In the genomic region with DNA sequence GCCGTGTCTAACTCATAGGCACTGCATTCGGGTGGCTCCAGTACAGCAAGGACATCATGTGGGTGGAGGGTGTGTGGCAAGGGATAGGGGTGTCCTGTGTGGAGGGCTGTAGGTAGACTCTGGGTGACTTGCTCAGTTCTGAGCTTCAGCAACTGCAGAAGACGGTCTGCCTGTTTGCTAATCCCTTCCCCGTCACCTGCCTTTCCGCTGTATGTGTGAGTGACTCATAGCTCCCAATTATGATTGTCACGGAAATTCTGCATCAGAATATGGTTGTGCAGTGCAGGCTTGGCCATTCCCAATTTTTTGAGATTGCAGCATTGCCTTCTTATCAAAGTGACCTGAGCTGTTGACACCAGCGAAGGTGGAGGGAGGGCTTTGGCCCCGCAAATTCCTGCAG, we compare ENCODE assay signal across 3 cellular contexts.
TF ChIP-seq lines count a peak whose summit lies in the region.

No MANE protein-coding gene starts in this region.

TF ChIP-seq in HEK293, 187 proteins besides CTCF, POLR2A, EP300 and RAD21 (continued from another document):
- TF ChIP-seq ZEB2 (tag by site-specific recombination; IDR thresholded peaks at IDR 0.05) = 0 out of 2 replicates have a peak, but pooled peaks have one; percentile 25
- peak; percentile 48 for TF ChIP-seq ZNF600 (tag by site-specific recombination; IDR thresholded peaks at IDR 0.05)

TF ChIP-seq in neural cell, 6 proteins besides CTCF, POLR2A, EP300 and RAD21 (continued from another document):
- TF ChIP-seq, protein P1, sequence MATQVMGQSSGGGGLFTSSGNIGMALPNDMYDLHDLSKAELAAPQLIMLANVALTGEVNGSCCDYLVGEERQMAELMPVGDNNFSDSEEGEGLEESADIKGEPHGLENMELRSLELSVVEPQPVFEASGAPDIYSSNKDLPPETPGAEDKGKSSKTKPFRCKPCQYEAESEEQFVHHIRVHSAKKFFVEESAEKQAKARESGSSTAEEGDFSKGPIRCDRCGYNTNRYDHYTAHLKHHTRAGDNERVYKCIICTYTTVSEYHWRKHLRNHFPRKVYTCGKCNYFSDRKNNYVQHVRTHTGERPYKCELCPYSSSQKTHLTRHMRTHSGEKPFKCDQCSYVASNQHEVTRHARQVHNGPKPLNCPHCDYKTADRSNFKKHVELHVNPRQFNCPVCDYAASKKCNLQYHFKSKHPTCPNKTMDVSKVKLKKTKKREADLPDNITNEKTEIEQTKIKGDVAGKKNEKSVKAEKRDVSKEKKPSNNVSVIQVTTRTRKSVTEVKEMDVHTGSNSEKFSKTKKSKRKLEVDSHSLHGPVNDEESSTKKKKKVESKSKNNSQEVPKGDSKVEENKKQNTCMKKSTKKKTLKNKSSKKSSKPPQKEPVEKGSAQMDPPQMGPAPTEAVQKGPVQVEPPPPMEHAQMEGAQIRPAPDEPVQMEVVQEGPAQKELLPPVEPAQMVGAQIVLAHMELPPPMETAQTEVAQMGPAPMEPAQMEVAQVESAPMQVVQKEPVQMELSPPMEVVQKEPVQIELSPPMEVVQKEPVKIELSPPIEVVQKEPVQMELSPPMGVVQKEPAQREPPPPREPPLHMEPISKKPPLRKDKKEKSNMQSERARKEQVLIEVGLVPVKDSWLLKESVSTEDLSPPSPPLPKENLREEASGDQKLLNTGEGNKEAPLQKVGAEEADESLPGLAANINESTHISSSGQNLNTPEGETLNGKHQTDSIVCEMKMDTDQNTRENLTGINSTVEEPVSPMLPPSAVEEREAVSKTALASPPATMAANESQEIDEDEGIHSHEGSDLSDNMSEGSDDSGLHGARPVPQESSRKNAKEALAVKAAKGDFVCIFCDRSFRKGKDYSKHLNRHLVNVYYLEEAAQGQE (IDR thresholded peaks at IDR 0.05; ENCODE audit: borderline replicate concordance) = no peak
- TF ChIP-seq MXI1 (conservative IDR thresholded peaks at IDR 0.05; ENCODE audit: poor library complexity, severe bottlenecking) (no peak), POLR2AphosphoS5 (IDR thresholded peaks at IDR 0.05) (no peak)

TF ChIP-seq in HepG2, 621 proteins besides CTCF, POLR2A, EP300 and RAD21:
- TF ChIP-seq, protein P2, sequence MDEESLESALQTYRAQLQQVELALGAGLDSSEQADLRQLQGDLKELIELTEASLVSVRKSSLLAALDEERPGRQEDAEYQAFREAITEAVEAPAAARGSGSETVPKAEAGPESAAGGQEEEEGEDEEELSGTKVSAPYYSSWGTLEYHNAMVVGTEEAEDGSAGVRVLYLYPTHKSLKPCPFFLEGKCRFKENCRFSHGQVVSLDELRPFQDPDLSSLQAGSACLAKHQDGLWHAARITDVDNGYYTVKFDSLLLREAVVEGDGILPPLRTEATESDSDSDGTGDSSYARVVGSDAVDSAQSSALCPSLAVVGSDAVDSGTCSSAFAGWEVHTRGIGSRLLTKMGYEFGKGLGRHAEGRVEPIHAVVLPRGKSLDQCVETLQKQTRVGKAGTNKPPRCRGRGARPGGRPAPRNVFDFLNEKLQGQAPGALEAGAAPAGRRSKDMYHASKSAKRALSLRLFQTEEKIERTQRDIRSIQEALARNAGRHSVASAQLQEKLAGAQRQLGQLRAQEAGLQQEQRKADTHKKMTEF (CRISPR knock-in tag; IDR thresholded peaks at IDR 0.05) = no peak
- no peak for TF ChIP-seq ESRRA (CRISPR knock-in tag; IDR thresholded peaks at IDR 0.05; ENCODE audit: low read depth)
- no peak for TF ChIP-seq ZNF768 (CRISPR knock-in tag; IDR thresholded peaks at IDR 0.05)
- no peak for TF ChIP-seq TERF1 (CRISPR knock-in tag; IDR thresholded peaks at IDR 0.05)
- no peak for TF ChIP-seq ZNF790 (CRISPR knock-in tag; IDR thresholded peaks at IDR 0.05; ENCODE audit: borderline replicate concordance)
- no peak for TF ChIP-seq ZNF83 (CRISPR knock-in tag; IDR thresholded peaks at IDR 0.05; ENCODE audit: borderline replicate concordance)
- no peak for TF ChIP-seq ZMYM2 (CRISPR knock-in tag; IDR thresholded peaks at IDR 0.05)
- TF ChIP-seq ARNT (IDR thresholded peaks at IDR 0.05) = no peak
- no peak for TF ChIP-seq ZBTB20 (CRISPR knock-in tag; IDR thresholded peaks at IDR 0.05; ENCODE audit: borderline replicate concordance, low read depth)
- no peak for TF ChIP-seq ZNF629 (CRISPR knock-in tag; conservative IDR thresholded peaks at IDR 0.05)
